ENCODE assay signal across 11 cellular contexts in the genomic region with DNA sequence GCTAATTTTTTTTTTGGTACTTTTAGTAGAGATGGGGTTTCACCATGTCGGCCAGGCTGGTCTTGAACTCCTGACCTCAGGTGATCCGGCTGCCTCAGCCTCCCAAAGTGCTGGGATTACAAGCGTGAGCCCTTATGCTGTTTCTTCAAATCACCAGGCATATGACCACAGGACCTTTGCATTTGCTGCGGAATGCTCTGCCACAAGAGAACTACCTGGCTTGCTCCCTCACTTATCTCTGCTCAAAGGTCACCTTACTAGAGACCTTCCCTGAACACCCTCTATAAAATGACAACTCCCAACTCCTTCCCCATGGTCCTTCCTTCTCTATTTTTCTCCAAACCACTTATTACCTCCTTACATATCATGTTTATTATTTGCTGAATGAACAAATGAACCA. TPM values are rescaled to one million over a fixed set of nuclear protein-coding genes. Genes with fewer than 3 reads are reported as not detected.
A peak's percentile ranks its signal among the peaks of the same experiment; 100 is the strongest.
DNase-seq lines count a peak whose midpoint lies in the region; ATAC-seq and TF ChIP-seq lines count a peak whose summit lies in the region.
"Had no signal": no experiment of that assay in that cellular context is flagged by ENCODE, and none has a peak within 500 bp of the region (broad histone marks: within the 10 kb centered on the region; RNA-seq: fewer than 3 reads in every experiment).

No MANE protein-coding gene starts in this region.

- no peaks in the 10 kb centered on the region for H3K9me3 Mint-ChIP-seq in activated T-cell treated with anti-CD3 and anti-CD28 coated beads, Interleukin-2, amount 50 U/mL, for 24 hours
- H3K9me3 Mint-ChIP-seq in activated T-helper 2 cell treated with anti-CD3 and anti-CD28 coated beads, Interferon-gamma antibody, Interleukin-2, Interleukin-4, amounts not matched to agents 10 μg/mL and 5 μg/mL and 100 μg/mL, durations not matched to agents 14 hours and 24 hours and 36 hours, result peaks cover 4% of the 10 kb centered on the region

- peak overlapping the region; percentile 98 to 99 for H3K4me3 ChIP-seq in stomach smooth muscle (ENCODE audit: low read length in 2 of 2)
- H3K4me3 ChIP-seq in testis, result no peak overlapping the region

- no peaks in the 10 kb centered on the region for H3K27me3 ChIP-seq in stomach smooth muscle (ENCODE audit: control insufficient read depth in 1 of 2, insufficient read depth in 2 of 2, low read length in 2 of 2)
- H3K27me3 ChIP-seq in testis, result no peaks in the 10 kb centered on the region

- peaks cover 21% of the 10 kb centered on the region for H3K4me1 ChIP-seq in stomach smooth muscle (ENCODE audit: control insufficient read depth, insufficient read depth, low read length)
- H3K4me1 ChIP-seq in testis, result peaks cover 14% of the 10 kb centered on the region

- peak; percentile 41 for ATAC-seq in left colon

- no peak for TF ChIP-seq POLR2A in testis (IDR thresholded peaks at IDR 0.05)

- peak overlapping the region; percentile 94 for H3K27ac Mint-ChIP-seq in activated T-cell treated with anti-CD3 and anti-CD28 coated beads, Interleukin-2, amount 50 U/mL, for 24 hours
- no peak overlapping the region for H3K27ac Mint-ChIP-seq in activated T-helper 2 cell treated with anti-CD3 and anti-CD28 coated beads, Interferon-gamma antibody, Interleukin-2, Interleukin-4, amounts not matched to agents 10 μg/mL and 5 μg/mL and 100 μg/mL, durations not matched to agents 14 hours and 24 hours and 36 hours

- no peak for TF ChIP-seq CTCF in testis (IDR thresholded peaks at IDR 0.05)

- H3K27ac ChIP-seq in stomach smooth muscle (ENCODE audit: low read length) (no peak overlapping the region), testis (peak overlapping the region in 1 of 2 donors; percentile 94)

- H3K9me3 ChIP-seq in stomach smooth muscle (ENCODE audit: control insufficient read depth in 2 of 2, low read length in 2 of 2) (no peaks in the 10 kb centered on the region), testis (no peaks in the 10 kb centered on the region)

- intact Hi-C loops in activated T-helper 2 cell treated with anti-CD3 and anti-CD28 coated beads, Interferon-gamma antibody, Interleukin-2, Interleukin-4, amounts not matched to agents 10 μg/mL and 5 μg/mL and 100 μg/mL, durations not matched to agents 14 hours and 24 hours and 36 hours (cut with micrococcal nuclease), result loop anchor here (5.0 kb wide), 1 partner anchor 57 kb away; a partner anchor contains a TSS
- intact Hi-C loops in left colon (cut with DNase I, micrococcal nuclease) (no loop called here), testis (cut with DNase I; ENCODE audit: low total_unique reads) (no loop called here)

- H3K36me3 ChIP-seq in stomach smooth muscle (ENCODE audit: control insufficient read depth in 2 of 2, insufficient read depth in 2 of 2, low read length in 2 of 2) (peaks cover 2 to 7% of the 10 kb centered on the region in 2 donors), testis (ENCODE audit: low read depth, missing control alignments) (no peaks in the 10 kb centered on the region)

- peaks cover 8% of the 10 kb centered on the region for H3K36me3 Mint-ChIP-seq in activated T-cell treated with anti-CD3 and anti-CD28 coated beads, Interleukin-2, amount 50 U/mL, for 24 hours (ENCODE audit: low read depth)
- no peaks in the 10 kb centered on the region for H3K36me3 Mint-ChIP-seq in activated T-helper 2 cell treated with anti-CD3 and anti-CD28 coated beads, Interferon-gamma antibody, Interleukin-2, Interleukin-4, amounts not matched to agents 10 μg/mL and 5 μg/mL and 100 μg/mL, durations not matched to agents 14 hours and 24 hours and 36 hours (ENCODE audit: low read depth)

- peak overlapping the region; percentile 96 for H3K9ac ChIP-seq in stomach smooth muscle (ENCODE audit: low read length in 2 of 2)

- no peaks in the 10 kb centered on the region for H3K27me3 Mint-ChIP-seq in activated T-cell treated with anti-CD3 and anti-CD28 coated beads, Interleukin-2, amount 50 U/mL, for 24 hours
- no peaks in the 10 kb centered on the region for H3K27me3 Mint-ChIP-seq in activated T-helper 2 cell treated with anti-CD3 and anti-CD28 coated beads, Interferon-gamma antibody, Interleukin-2, Interleukin-4, amounts not matched to agents 10 μg/mL and 5 μg/mL and 100 μg/mL, durations not matched to agents 14 hours and 24 hours and 36 hours (ENCODE audit: low read depth)

- H3K4me3 Mint-ChIP-seq in activated T-cell treated with anti-CD3 and anti-CD28 coated beads, Interleukin-2, amount 50 U/mL, for 24 hours, result peak overlapping the region; percentile 93
- peak overlapping the region; percentile 97 for H3K4me3 Mint-ChIP-seq in activated T-helper 2 cell treated with anti-CD3 and anti-CD28 coated beads, Interferon-gamma antibody, Interleukin-2, Interleukin-4, amounts not matched to agents 10 μg/mL and 5 μg/mL and 100 μg/mL, durations not matched to agents 14 hours and 24 hours and 36 hours (ENCODE audit: low read depth)

- peaks cover 36% of the 10 kb centered on the region for H3K4me1 Mint-ChIP-seq in activated T-cell treated with anti-CD3 and anti-CD28 coated beads, Interleukin-2, amount 50 U/mL, for 24 hours (ENCODE audit: low read depth)
- peaks cover 13% of the 10 kb centered on the region for H3K4me1 Mint-ChIP-seq in activated T-helper 2 cell treated with anti-CD3 and anti-CD28 coated beads, Interferon-gamma antibody, Interleukin-2, Interleukin-4, amounts not matched to agents 10 μg/mL and 5 μg/mL and 100 μg/mL, durations not matched to agents 14 hours and 24 hours and 36 hours (ENCODE audit: low read depth)

- DNase-seq in activated T-cell treated with anti-CD3 and anti-CD28 coated beads, Interleukin-2, amount 50 U/mL, for 24 hours, result no peak
- DNase-seq in activated T-cell treated with anti-CD3 and anti-CD28 coated beads, Interleukin-2, amount 50 U/mL, for 1 hour, result no peak
- DNase-seq in activated T-helper 2 cell treated with anti-CD3 and anti-CD28 coated beads, Interferon-gamma antibody, Interleukin-2, Interleukin-4, amounts not matched to agents 10 μg/mL and 5 μg/mL and 100 μg/mL, durations not matched to agents 14 hours and 24 hours and 36 hours (ENCODE audit: low spot score), result no peak
- DNase-seq in left colon (peak in 1 of 2 donors; percentile 15), DMS114 treated with DMSO at 0.1 percent for 48 hours (lab: John Stamatoyannopoulos, UW; ENCODE audit: unreplicated experiment) (no peak), COR-L47 (lab: John Stamatoyannopoulos, UW) (no peak), testis (no peak)
- DNase-seq: AML-193, islet precursor cell, NCI-H1092 treated with DMSO at 0.1 percent for 48 hours had no signal

- WGBS in testis, 2 donors, result 90 to 92% methylated on average over 4 of the region's 4 CpGs

RNA-seq across cellular contexts. Expression of a gene that starts 1.4 kb away (rescaled TPM):
- 18.6 and 18.7 TPM in 2 replicates for total RNA-seq in activated T-helper 2 cell treated with anti-CD3 and anti-CD28 coated beads, Interferon-gamma antibody, Interleukin-2, Interleukin-4, amounts not matched to agents 10 μg/mL and 5 μg/mL and 100 μg/mL, durations not matched to agents 14 hours and 24 hours and 36 hours
- total RNA-seq in left colon (10 to 100 TPM; 53.0 to 62.0 TPM), testis (100 to 1,000 TPM in 1 of 2 donors, 10 to 100 TPM in 1; 96.8 to 112 TPM)
- polyA plus RNA-seq in testis (ENCODE audit: insufficient read depth, low read depth, low replicate concordance), result 118 TPM

RNA-seq across cellular contexts. Expression of a gene that starts 16.8 kb away (rescaled TPM):
- 20.5 and 24.2 TPM in 2 replicates for total RNA-seq in activated T-helper 2 cell treated with anti-CD3 and anti-CD28 coated beads, Interferon-gamma antibody, Interleukin-2, Interleukin-4, amounts not matched to agents 10 μg/mL and 5 μg/mL and 100 μg/mL, durations not matched to agents 14 hours and 24 hours and 36 hours
- total RNA-seq in left colon, result 10 to 100 TPM; 21.9 to 24.4 TPM
- total RNA-seq in testis, result 10 to 100 TPM; 14.3 to 15.7 TPM
- 15.5 TPM for polyA plus RNA-seq in testis (ENCODE audit: insufficient read depth, low read depth, low replicate concordance)

RNA-seq across cellular contexts. Expression of a gene that starts 46.4 kb away (rescaled TPM):
- 51.7 and 53.2 TPM in 2 replicates for total RNA-seq in activated T-helper 2 cell treated with anti-CD3 and anti-CD28 coated beads, Interferon-gamma antibody, Interleukin-2, Interleukin-4, amounts not matched to agents 10 μg/mL and 5 μg/mL and 100 μg/mL, durations not matched to agents 14 hours and 24 hours and 36 hours
- total RNA-seq in left colon (10 to 100 TPM; 76.2 to 82.5 TPM), testis (10 to 100 TPM; 36.4 to 57.5 TPM)
- polyA plus RNA-seq in testis (ENCODE audit: insufficient read depth, low read depth, low replicate concordance), result 39.3 TPM

RNA-seq across cellular contexts. Expression of a gene that starts 48.0 kb away (rescaled TPM):
- total RNA-seq in activated T-helper 2 cell treated with anti-CD3 and anti-CD28 coated beads, Interferon-gamma antibody, Interleukin-2, Interleukin-4, amounts not matched to agents 10 μg/mL and 5 μg/mL and 100 μg/mL, durations not matched to agents 14 hours and 24 hours and 36 hours, result 19.9 and 21.7 TPM in 2 replicates
- total RNA-seq in left colon (10 to 100 TPM; 46.5 to 63.0 TPM), testis (10 to 100 TPM; 28.9 to 30.4 TPM)
- polyA plus RNA-seq in testis (ENCODE audit: insufficient read depth, low read depth, low replicate concordance), result 33.9 TPM

RNA-seq across cellular contexts. Expression of a gene that starts 59.3 kb away (rescaled TPM):
- 126 and 127 TPM in 2 replicates for total RNA-seq in activated T-helper 2 cell treated with anti-CD3 and anti-CD28 coated beads, Interferon-gamma antibody, Interleukin-2, Interleukin-4, amounts not matched to agents 10 μg/mL and 5 μg/mL and 100 μg/mL, durations not matched to agents 14 hours and 24 hours and 36 hours
- total RNA-seq in left colon (10 to 100 TPM; 32.3 to 33.3 TPM), testis (10 to 100 TPM; 34.0 to 43.2 TPM)
- polyA plus RNA-seq in testis (ENCODE audit: insufficient read depth, low read depth, low replicate concordance), result 14.4 TPM

Comparison
In these comparisons a context has a peak if more than half of its experiments do, and no peak if none do; other contexts are left out.
1. H3K4me3 ChIP-seq: peak in stomach smooth muscle (2 of 2); none in testis (0 of 2).